ENCODE assay signal across 1 cellular context in genomic region chr7:131327626-131328386, GRCh38.
TF ChIP-seq lines count a peak whose summit lies in the region.

Gene MKLN1 (plus strand): TSS chr7:131327876. CDS start chr7:131327900, 24 bp downstream.

TF ChIP-seq in HEK293, 187 proteins besides CTCF, POLR2A, EP300 and RAD21 (continued from another document):
- TF ChIP-seq ZNF513 (tag by site-specific recombination; IDR thresholded peaks at IDR 0.05) (no peak), KLF10 (tag by site-specific recombination; IDR thresholded peaks at IDR 0.05) (peak; percentile 73), ZNF146 (tag by site-specific recombination; IDR thresholded peaks at IDR 0.05) (no peak), ZNF792 (tag by site-specific recombination; IDR thresholded peaks at IDR 0.05) (peak; percentile 70; the same call in 1 of the 2 replicates), ZNF157 (tag by site-specific recombination; IDR thresholded peaks at IDR 0.05) (no peak), ZNF623 (tag by site-specific recombination; IDR thresholded peaks at IDR 0.05) (no peak), INSM2 (tag by site-specific recombination; IDR thresholded peaks at IDR 0.05) (peak; percentile 41; the same call in 1 of the 2 replicates), ZNF785 (tag by site-specific recombination; IDR thresholded peaks at IDR 0.05) (no peak), ZNF555 (tag by site-specific recombination; conservative IDR thresholded peaks at IDR 0.05) (no peak), ZNF560 (tag by site-specific recombination; IDR thresholded peaks at IDR 0.05; ENCODE audit: borderline replicate concordance) (no peak), ZNF571 (tag by site-specific recombination; IDR thresholded peaks at IDR 0.05) (no peak), KLF1 (tag by site-specific recombination; IDR thresholded peaks at IDR 0.05) (no peak), ZNF544 (tag by site-specific recombination; IDR thresholded peaks at IDR 0.05) (no peak), ZBTB49 (tag by site-specific recombination; IDR thresholded peaks at IDR 0.05; ENCODE audit: low read depth) (no peak), PRDM10 (tag by site-specific recombination; IDR thresholded peaks at IDR 0.05) (no peak), ZNF561 (tag by site-specific recombination; IDR thresholded peaks at IDR 0.05; ENCODE audit: borderline replicate concordance) (no peak; the same call in none of the 2 replicates), SP7 (tag by site-specific recombination; IDR thresholded peaks at IDR 0.05) (peak; percentile 75), ZNF514 (tag by site-specific recombination; IDR thresholded peaks at IDR 0.05) (no peak), ZNF529 (tag by site-specific recombination; IDR thresholded peaks at IDR 0.05; ENCODE audit: insufficient replicate concordance) (no peak), ZNF488 (tag by site-specific recombination; IDR thresholded peaks at IDR 0.05) (no peak), GLIS1 (tag by site-specific recombination; IDR thresholded peaks at IDR 0.05) (no peak), ZNF26 (tag by site-specific recombination; IDR thresholded peaks at IDR 0.05) (no peak), ZXDB (tag by site-specific recombination; IDR thresholded peaks at IDR 0.05) (peak; percentile 67), SP3 (tag by site-specific recombination; IDR thresholded peaks at IDR 0.05) (peak; percentile 84), ZNF155 (tag by site-specific recombination; IDR thresholded peaks at IDR 0.05) (no peak), SP2 (tag by site-specific recombination; IDR thresholded peaks at IDR 0.05) (no peak), AEBP2 (tag by site-specific recombination; IDR thresholded peaks at IDR 0.05; ENCODE audit: borderline replicate concordance) (no peak)
